Comparison of ENCODE assay signal across 20 cellular contexts in genomic region chr3:97949110-97949485, GRCh38. TPM values are rescaled to one million over a fixed set of nuclear protein-coding genes. Genes with fewer than 3 reads are reported as not detected.
DNase-seq lines count a peak whose midpoint lies in the region; ATAC-seq and TF ChIP-seq lines count a peak whose summit lies in the region.
"Had no signal": no experiment of that assay in that cellular context is flagged by ENCODE, and none has a peak within 500 bp of the region (broad histone marks: within the 10 kb centered on the region; RNA-seq: fewer than 3 reads in every experiment).

No MANE protein-coding gene starts in this region.

- H3K9me3 ChIP-seq in heart right ventricle = no peaks in the 10 kb centered on the region
- H3K9me3 ChIP-seq: HAP-1, MG63 had no signal

- TF ChIP-seq CTCF in type B pancreatic cell (conservative IDR thresholded peaks at IDR 0.05) (no peak), heart right ventricle (IDR thresholded peaks at IDR 0.05) (no peak)

- H3K4me3 ChIP-seq in heart right ventricle = no peak overlapping the region
- H3K4me3 ChIP-seq: GM23338, HAP-1, MG63, SK-N-MC had no signal

- H3K4me3 Mint-ChIP-seq in type B pancreatic cell = no peak overlapping the region
- H3K4me3 Mint-ChIP-seq: B cell, GM23338 had no signal

- DNase-seq in Ammon's horn (ENCODE audit: low spot score) (peak; percentile 62), DMS 273 treated with DMSO at 0.1 percent for 48 hours (lab: John Stamatoyannopoulos, UW) (peak; percentile 53), NCI-H524 treated with DMSO at 0.1 percent for 48 hours (lab: John Stamatoyannopoulos, UW) (peak; percentile 77), cerebellum (ENCODE audit: low spot score) (peak; percentile 16), type B pancreatic cell (ENCODE audit: extremely low spot score, unreplicated experiment) (no peak), NCI-H1436 treated with DMSO at 0.1 percent for 48 hours (lab: John Stamatoyannopoulos, UW) (no peak), heart right ventricle (no peak)
- DNase-seq: Kasumi-1; MG63; NCI-H1417 treated with DMSO at 0.1 percent for 48 hours; NCI-H2081; NCI-H774; NK-92 treated with Interleukin-12 subunit alpha and Interleukin-12 subunit beta, amount 100 ng/mL, for 24 hours; SHP77 treated with DMSO at 0.1 percent for 48 hours; SW 1271 had no signal

- H3K27ac Mint-ChIP-seq in type B pancreatic cell = no peak overlapping the region
- H3K27ac Mint-ChIP-seq: B cell, GM23338 had no signal

- no peak overlapping the region for H3K27ac ChIP-seq in heart right ventricle
- H3K27ac ChIP-seq: RWPE1, SK-N-MC had no signal

- no peak for ATAC-seq in heart right ventricle
- ATAC-seq: GM23338 had no signal

- peaks cover 57% of the 10 kb centered on the region for H3K36me3 Mint-ChIP-seq in type B pancreatic cell

- H3K9me3 Mint-ChIP-seq in type B pancreatic cell = no peaks in the 10 kb centered on the region
- H3K9me3 Mint-ChIP-seq: GM23338 had no signal

- no peaks in the 10 kb centered on the region for H3K27me3 ChIP-seq in heart right ventricle
- H3K27me3 ChIP-seq: MG63 had no signal

- no peaks in the 10 kb centered on the region for H3K4me1 Mint-ChIP-seq in type B pancreatic cell (ENCODE audit: unreplicated experiment)

- peaks cover 0 to 100% (median 35%) of the 10 kb centered on the region in 9 donors for H3K36me3 ChIP-seq in heart right ventricle

- peaks cover 0 to 12% (median 0%) of the 10 kb centered on the region in 9 donors for H3K4me1 ChIP-seq in heart right ventricle
- H3K4me1 ChIP-seq: HAP-1 had no signal

- 69 to 84% methylated on average over 2 of the region's 2 CpGs for WGBS in heart right ventricle, 2 donors

- intact Hi-C loops in heart right ventricle (cut with DNase I) = loop anchor here in 2 of 10 donors (10.0 kb wide), 1 partner anchor 154 kb away; no protein-coding TSS in a partner anchor

- H3K27me3 Mint-ChIP-seq in type B pancreatic cell = no peaks in the 10 kb centered on the region
- H3K27me3 Mint-ChIP-seq: B cell had no signal

RNA-seq across cellular contexts. Expression of gene RIOX2, which starts 23.1 kb away (rescaled TPM):
- total RNA-seq in cerebellum (22.0 TPM), type B pancreatic cell (ENCODE audit: low replicate concordance) (22.3 and 27.9 TPM in 2 replicates), heart right ventricle (10 to 100 TPM in 9 of 10 donors, 1 to 10 TPM in 1; 9.1 to 15.8 (median 12.8) TPM)
- polyA plus RNA-seq in heart right ventricle = 10 to 100 TPM in 1 of 2 donors, 1 to 10 TPM in 1; 8.4 to 10.0 TPM

Comparison
In these comparisons a context has a peak if more than half of its experiments do, and no peak if none do; other contexts are left out.
1. DNase-seq: peak in Ammon's horn (single experiment), DMS 273 treated with DMSO at 0.1 percent for 48 hours (single experiment), NCI-H524 treated with DMSO at 0.1 percent for 48 hours (single experiment) and cerebellum (single experiment); none in type B pancreatic cell (single experiment), NCI-H1436 treated with DMSO at 0.1 percent for 48 hours (single experiment) and heart right ventricle (0 of 2).